Comparison of ENCODE assay signal across 8 cellular contexts in the genomic region with DNA sequence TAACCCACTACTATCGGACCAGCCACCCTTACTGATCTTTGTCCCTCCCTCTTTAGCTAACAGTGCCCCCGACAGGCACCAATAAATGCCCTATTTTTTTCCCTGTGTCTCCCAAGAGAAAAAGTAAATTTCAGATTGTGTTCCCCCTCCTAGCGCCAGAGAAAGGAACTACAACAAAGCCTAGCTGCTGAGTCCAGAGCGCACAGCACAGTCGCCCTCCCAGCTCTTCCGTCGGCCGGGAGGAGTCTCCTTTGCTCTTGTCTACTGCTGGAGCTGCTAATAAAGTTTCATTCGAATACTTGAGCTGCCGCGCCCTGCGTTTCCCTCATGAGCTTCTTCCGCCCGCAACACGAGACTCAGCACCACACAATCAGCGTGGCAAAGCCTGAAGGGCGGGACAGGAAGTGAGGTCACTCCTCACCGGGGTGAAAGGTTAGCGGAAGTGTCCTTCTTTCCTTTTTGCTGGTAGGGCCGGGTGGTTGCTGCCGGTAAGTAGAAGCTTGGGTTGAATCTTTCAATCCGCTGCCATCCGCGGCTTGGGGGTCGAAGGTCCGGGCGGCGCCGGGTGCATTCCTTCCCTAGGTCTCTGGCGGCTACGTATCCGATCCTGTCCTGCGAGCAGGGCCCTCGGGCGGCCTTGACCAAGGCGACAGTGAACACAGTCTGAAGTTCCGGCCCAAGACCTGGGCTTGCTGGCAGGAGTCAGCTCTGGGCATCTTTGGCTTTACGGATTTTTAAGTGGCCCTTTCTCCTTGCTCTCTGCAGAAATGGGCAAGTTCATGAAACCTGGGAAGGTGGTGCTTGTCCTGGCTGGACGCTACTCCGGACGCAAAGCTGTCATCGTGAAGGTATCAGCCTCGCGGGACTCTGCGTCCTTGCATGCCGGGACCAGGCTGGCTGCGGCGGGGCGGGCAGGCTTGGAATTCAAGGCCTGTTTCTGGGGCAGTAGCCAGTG. TPM values are rescaled to one million over a fixed set of nuclear protein-coding genes. Genes with fewer than 3 reads are reported as not detected.
DNase-seq lines count a peak whose midpoint lies in the region; ATAC-seq and TF ChIP-seq lines count a peak whose summit lies in the region.

RPL27 (plus strand) TSS at position 436 of the 955 bp plus-strand sequence; CDS start at position 768, 332 bp downstream.

- H3K4me3 Mint-ChIP-seq in naive thymus-derived CD8-positive, alpha-beta T cell, result peak within 1 kb of the TSS; percentile 93 to 98 (median 96)

- peaks cover 0 to 48% (median 18%) of the 10 kb centered on the region in 3 donors for H3K36me3 Mint-ChIP-seq in naive thymus-derived CD8-positive, alpha-beta T cell

- peak within 1 kb of the TSS; percentile 65 for H3K27ac ChIP-seq in DOHH2 (ENCODE audit: low read depth, low read length)
- peak within 1 kb of the TSS; percentile 95 for H3K27ac ChIP-seq in fibroblast of lung (ENCODE audit: insufficient read depth, low read length)

- H3K4me2 ChIP-seq in DOHH2 (ENCODE audit: low read length) (peak within 1 kb of the TSS; percentile 95), fibroblast of lung (ENCODE audit: extremely low read depth, insufficient read depth, low read length) (peak within 1 kb of the TSS; percentile 99)

- peaks cover 56% of the 10 kb centered on the region for H3K36me3 ChIP-seq in DOHH2 (ENCODE audit: control insufficient read depth, low read length)
- peaks cover 16% of the 10 kb centered on the region for H3K36me3 ChIP-seq in fibroblast of lung (ENCODE audit: control insufficient read depth, insufficient read depth, low read length)

- H3K27ac Mint-ChIP-seq in naive thymus-derived CD8-positive, alpha-beta T cell, result peak within 1 kb of the TSS; percentile 91 to 100 (median 99)

- peak within 1 kb of the TSS; percentile 85 for H3K9ac ChIP-seq in fibroblast of lung (ENCODE audit: insufficient read depth, low read length)

- H3K4me1 Mint-ChIP-seq in naive thymus-derived CD8-positive, alpha-beta T cell, result peaks cover 16 to 35% (median 27%) of the 10 kb centered on the region in 4 donors

- TF ChIP-seq CTCF in DOHH2 (IDR thresholded peaks at IDR 0.05; ENCODE audit: low read depth, low read length, poor library complexity, severe bottlenecking), result peak; percentile 96
- TF ChIP-seq CTCF in fibroblast of lung (conservative IDR thresholded peaks at IDR 0.05 in 1 of 2, IDR thresholded peaks at IDR 0.05 in 1 of 2; ENCODE audit: low read depth in 1 of 2, low read length in 2 of 2), result peak; percentile 84 to 89

- H3K4me1 ChIP-seq in DOHH2 (ENCODE audit: control insufficient read depth, low read length) (peaks cover 23% of the 10 kb centered on the region), fibroblast of lung (ENCODE audit: control insufficient read depth, extremely low read depth, insufficient read depth, low read length) (peaks cover 11% of the 10 kb centered on the region)

- POLR2A ChIA-PET in naive thymus-derived CD8-positive, alpha-beta T cell (lab: Charles Lee), result interaction anchor here (0.5 to 2.8 kb wide), 36 partner anchors 8 to 1309 kb away, joined by 3 to 44 read pairs (median 6); partner anchors contain the start of genes AARSD1, BECN1, BRCA1 and CNP

- H3K4me3 ChIP-seq in DOHH2 (ENCODE audit: low read length) (peak within 1 kb of the TSS; percentile 83), fibroblast of lung (replicated peaks in 1 of 4; ENCODE audit: control extremely low read depth in 1 of 4, insufficient read depth in 1 of 4, low read depth in 3 of 4, low read length in 4 of 4) (peak within 1 kb of the TSS; percentile 77 to 99 (median 86))

- peaks cover 14% of the 10 kb centered on the region for H4K20me1 ChIP-seq in DOHH2 (ENCODE audit: control insufficient read depth, insufficient read depth, low read depth, low read length)
- H4K20me1 ChIP-seq in fibroblast of lung (ENCODE audit: control insufficient read depth, extremely low read depth, insufficient read depth, low read length), result peaks cover 2% of the 10 kb centered on the region

- peak; percentile 89 for ATAC-seq in GM21825 (IDR thresholded peaks at IDR 0.05; ENCODE audit: unreplicated experiment)
- peak; percentile 94 to 95 for ATAC-seq in naive thymus-derived CD8-positive, alpha-beta T cell

- no peaks in the 10 kb centered on the region for H3K9me3 Mint-ChIP-seq in naive thymus-derived CD8-positive, alpha-beta T cell

- peak; percentile 100 for DNase-seq in Kasumi-1 (lab: John Stamatoyannopoulos, UW)
- peak; percentile 100 for DNase-seq in RPMI7951 (ENCODE audit: low read depth)
- DNase-seq in activated T-helper 1 cell treated with anti-CD3 and anti-CD28 coated beads, Interleukin-2, amount 50 U/mL, for 16 hours (ENCODE audit: low read depth in 1 of 2, low spot score in 1 of 2), result peak; percentile 93
- DNase-seq in fibroblast of lung (ENCODE audit: low read depth in 2 of 2), result peak; percentile 100
- DNase-seq in naive thymus-derived CD8-positive, alpha-beta T cell, result peak; percentile 86 to 99 (median 98)
- DNase-seq in stimulated activated naive CD4-positive, alpha-beta T cell treated with Interleukin-2 at 50 U/mL for 16 hours (lab: John Stamatoyannopoulos, UW), result peak; percentile 97

- no peaks in the 10 kb centered on the region for H3K27me3 ChIP-seq in DOHH2 (ENCODE audit: control insufficient read depth, low read length)
- no peaks in the 10 kb centered on the region for H3K27me3 ChIP-seq in fibroblast of lung (ENCODE audit: control insufficient read depth, insufficient read depth, low read length)

- H3K79me2 ChIP-seq in DOHH2 (ENCODE audit: control insufficient read depth, low read length) (peaks cover 26% of the 10 kb centered on the region), fibroblast of lung (ENCODE audit: control insufficient read depth, insufficient read depth, low read length) (peaks cover 28% of the 10 kb centered on the region)

- H3K9me3 ChIP-seq in DOHH2 (ENCODE audit: control insufficient read depth, insufficient read depth, low read length) (no peaks in the 10 kb centered on the region), fibroblast of lung (ENCODE audit: control insufficient read depth, insufficient read depth, low read depth, low read length) (no peaks in the 10 kb centered on the region)

- H2AFZ ChIP-seq in fibroblast of lung (ENCODE audit: low read length), result peak within 1 kb of the TSS; percentile 90

- no peaks in the 10 kb centered on the region for H3K9me2 ChIP-seq in DOHH2 (replicated peaks; ENCODE audit: control insufficient read depth, low read length)

- no peaks in the 10 kb centered on the region for H3K27me3 Mint-ChIP-seq in naive thymus-derived CD8-positive, alpha-beta T cell

- peaks cover 44% of the 10 kb centered on the region for H3F3A ChIP-seq in DOHH2 (ENCODE audit: control insufficient read depth, insufficient read depth)

RNA-seq across cellular contexts. Expression of gene RPL27, which starts in this region (rescaled TPM):
- 1,798 and 1,894 TPM in 2 replicates for total RNA-seq in RPMI7951 (2014; rRNA removed; shearing (Covaris generic))
- total RNA-seq in fibroblast of lung, result 902 and 1,145 TPM in 2 replicates
- 3,313 and 3,346 TPM in 2 replicates for polyA plus RNA-seq in fibroblast of lung
- 3,178 and 3,776 TPM in 2 replicates for polyA plus RNA-seq in fibroblast of lung (2012)
- polyA minus RNA-seq in fibroblast of lung (ENCODE audit: low replicate concordance), result 356 and 613 TPM in 2 replicates
- total RNA-seq in naive thymus-derived CD8-positive, alpha-beta T cell, result 1,000 to 10,000 TPM; 1,609 to 1,640 TPM
- polyA plus RNA-seq in naive thymus-derived CD8-positive, alpha-beta T cell, result 1,000 to 10,000 TPM; 2,416 to 2,846 (median 2,434) TPM

Comparison
In these comparisons a context has a peak if more than half of its experiments do, and no peak if none do; other contexts are left out.
1. Peak in every context shown above with its lines: DNase-seq, ATAC-seq, H3K4me3 ChIP-seq and H3K27ac ChIP-seq.